In genomic region chr1:217812175-217812574, GRCh38 we compare ENCODE assay signal across 24 cellular contexts.
"Had no signal": no experiment of that assay in that cellular context is flagged by ENCODE, and none has a peak within 500 bp of the region (broad histone marks: within the 10 kb centered on the region; RNA-seq: fewer than 3 reads in every experiment).

No MANE protein-coding gene starts in this region.

- H3K27ac ChIP-seq: left ventricle myocardium inferior, neural progenitor cell, neutrophil, prostate gland, skin epidermis, spleen, tibial nerve, uterus had no signal

- H3K27me3 ChIP-seq: neural progenitor cell, neutrophil, spleen, tibial nerve, uterus had no signal

- H3K4me1 Mint-ChIP-seq: mesothelial cell of epicardium; naive B cell; natural killer cell; stimulated activated effector memory CD8-positive, alpha-beta T cell treated with anti-CD3 and anti-CD28 coated beads, Interleukin-12 subunit alpha, Interleukin-12 subunit beta, amount 100 ng/mL, for 72 hours; stimulated activated naive CD8-positive, alpha-beta T cell treated with anti-CD3 and anti-CD28 coated beads, Interleukin-15, amount 100 ng/mL, for 72 hours had no signal

- H3K4me2 ChIP-seq: neural progenitor cell had no signal

- DNase-seq: hippocampal formation; left ventricle myocardium inferior; mesendoderm; naive B cell; natural killer cell; nephron progenitor cell; occipital lobe; right cardiac atrium; spleen; stimulated activated CD4-positive, alpha-beta T cell treated with anti-CD3 and anti-CD28 coated beads, Interleukin-4, amount 100 ng/mL, for 24 hours; stimulated activated naive CD4-positive, alpha-beta T cell; stimulated activated naive CD8-positive, alpha-beta T cell treated with anti-CD3 and anti-CD28 coated beads, Interleukin-15, amount 100 ng/mL, for 72 hours; substantia nigra; uterus had no signal

- ATAC-seq: natural killer cell; right cardiac atrium; sciatic nerve; stimulated activated effector memory CD8-positive, alpha-beta T cell treated with anti-CD3 and anti-CD28 coated beads, Interleukin-12 subunit alpha, Interleukin-12 subunit beta, amount 100 ng/mL, for 72 hours; stimulated activated naive CD8-positive, alpha-beta T cell treated with anti-CD3 and anti-CD28 coated beads, Interleukin-15, amount 100 ng/mL, for 72 hours had no signal

- H3K27me3 Mint-ChIP-seq: naive B cell; stimulated activated naive CD8-positive, alpha-beta T cell treated with anti-CD3 and anti-CD28 coated beads, Interleukin-15, amount 100 ng/mL, for 72 hours; type B pancreatic cell had no signal

- H3K36me3 ChIP-seq: left ventricle myocardium inferior, neural progenitor cell, neutrophil, prostate gland, spleen, tibial nerve, uterus had no signal

- H3K9me3 ChIP-seq: neutrophil, prostate gland, uterus had no signal

- H3K4me1 ChIP-seq: left ventricle myocardium inferior, neural progenitor cell, prostate gland, spleen, tibial nerve, uterus had no signal

- H3K27ac Mint-ChIP-seq: mesothelial cell of epicardium; naive B cell; natural killer cell; nephron progenitor cell; neural progenitor cell; stimulated activated effector memory CD8-positive, alpha-beta T cell treated with anti-CD3 and anti-CD28 coated beads, Interleukin-12 subunit alpha, Interleukin-12 subunit beta, amount 100 ng/mL, for 72 hours; stimulated activated naive CD8-positive, alpha-beta T cell treated with anti-CD3 and anti-CD28 coated beads, Interleukin-15, amount 100 ng/mL, for 72 hours; type B pancreatic cell had no signal

- H2AFZ ChIP-seq: neural progenitor cell had no signal

- H3K4me3 Mint-ChIP-seq: mesothelial cell of epicardium; naive B cell; natural killer cell; nephron progenitor cell; neural progenitor cell; stimulated activated effector memory CD8-positive, alpha-beta T cell treated with anti-CD3 and anti-CD28 coated beads, Interleukin-12 subunit alpha, Interleukin-12 subunit beta, amount 100 ng/mL, for 72 hours; stimulated activated naive CD8-positive, alpha-beta T cell treated with anti-CD3 and anti-CD28 coated beads, Interleukin-15, amount 100 ng/mL, for 72 hours; type B pancreatic cell had no signal

- H3K36me3 Mint-ChIP-seq: mesothelial cell of epicardium; naive B cell; natural killer cell; neural progenitor cell; stimulated activated effector memory CD8-positive, alpha-beta T cell treated with anti-CD3 and anti-CD28 coated beads, Interleukin-12 subunit alpha, Interleukin-12 subunit beta, amount 100 ng/mL, for 72 hours had no signal

- H3K9ac ChIP-seq: neural progenitor cell had no signal

- H3K4me3 ChIP-seq: left ventricle myocardium inferior, lung, neural progenitor cell, prostate gland, skin epidermis, spleen, tibial nerve, uterus had no signal

- H3K9me3 Mint-ChIP-seq: neural progenitor cell had no signal
